ENCODE assay signal across 19 cellular contexts in genomic region chr3:31705726-31706125, GRCh38.
DNase-seq lines count a peak whose midpoint lies in the region; ATAC-seq, FAIRE-seq and TF ChIP-seq lines count a peak whose summit lies in the region.
"Had no signal": no experiment of that assay in that cellular context is flagged by ENCODE, and none has a peak within 500 bp of the region (broad histone marks: within the 10 kb centered on the region; RNA-seq: fewer than 3 reads in every experiment).

No MANE protein-coding gene starts in this region.

- no peak overlapping the region for H3K14ac ChIP-seq in IMR-90 (replicated peaks; ENCODE audit: low read depth, low read length)

- TF ChIP-seq POLR2A in IMR-90 (IDR thresholded peaks at IDR 0.05; ENCODE audit: low read depth, low read length), result no peak
- no peak for TF ChIP-seq POLR2A in transverse colon (IDR thresholded peaks at IDR 0.05)

- H3K36me3 ChIP-seq in IMR-90 (ENCODE audit: control insufficient read depth, insufficient read depth, low read length) (peaks cover 7% of the 10 kb centered on the region), astrocyte (ENCODE audit: insufficient read depth, low read length) (no peaks in the 10 kb centered on the region), transverse colon (no peaks in the 10 kb centered on the region)
- H3K36me3 ChIP-seq: BLaER1 treated with 17β-estradiol and CSF1 and Interleukin-3, amounts not matched to agents 10 nM and 100 nM had no signal

- H3K4me1 ChIP-seq in IMR-90 (ENCODE audit: control insufficient read depth, insufficient read depth, low read length), result peaks cover 20% of the 10 kb centered on the region
- H3K4me1 ChIP-seq in astrocyte (ENCODE audit: insufficient read depth, low read length), result no peaks in the 10 kb centered on the region
- H3K4me1 ChIP-seq in transverse colon, result peaks cover 0 to 14% (median 3%) of the 10 kb centered on the region in 4 donors

- H3K4me3 ChIP-seq in IMR-90 (ENCODE audit: insufficient read depth, low read depth, low read length) (no peak overlapping the region), astrocyte (ENCODE audit: insufficient read depth, low read depth, low read length) (no peak overlapping the region), fibroblast of villous mesenchyme (ENCODE audit: low read depth, low read length) (no peak overlapping the region), transverse colon (no peak overlapping the region)
- H3K4me3 ChIP-seq: BLaER1 treated with 17β-estradiol and CSF1 and Interleukin-3, amounts not matched to agents 10 nM and 100 nM had no signal

- DNase-seq in IMR-90, result peak; percentile 60
- DNase-seq in astrocyte (ENCODE audit: low read depth), result peak; percentile 20
- peak; percentile 23 for DNase-seq in fibroblast of villous mesenchyme (ENCODE audit: low read depth)
- no peak for DNase-seq in transverse colon
- no peak for DNase-seq in D341Med (ENCODE audit: low spot score)
- DNase-seq: CD8-positive, alpha-beta T cell; DMS79; KG1; NCI-H1417 treated with DMSO at 0.1 percent for 48 hours; NCI-H1930; NCI-H226; NCI-H524; NCI-H82; OCI-M1; Right ventricle myocardium superior had no signal

- H3K9me3 ChIP-seq in IMR-90 (ENCODE audit: control insufficient read depth, insufficient read depth, low read length) (no peaks in the 10 kb centered on the region), astrocyte (ENCODE audit: insufficient read depth, low read depth, low read length) (no peaks in the 10 kb centered on the region), transverse colon (no peaks in the 10 kb centered on the region)
- H3K9me3 ChIP-seq: BLaER1 treated with 17β-estradiol and CSF1 and Interleukin-3, amounts not matched to agents 10 nM and 100 nM had no signal

- 0 out of 4 replicates have a peak, but pooled peaks cover 0 to 5% of the 10 kb centered on the region in 2 experiments for H3K79me1 ChIP-seq in IMR-90 (ENCODE audit: low read depth in 1 of 2, low read length in 2 of 2)

- no peak overlapping the region for H2BK15ac ChIP-seq in IMR-90 (ENCODE audit: low read depth, low read length)

- intact Hi-C loops in IMR-90 (cut with micrococcal nuclease) (no loop called here), transverse colon (cut with DNase I; ENCODE audit: low total_unique reads) (no loop called here)

- peaks cover 4% of the 10 kb centered on the region for H3K9me3 Mint-ChIP-seq in astrocyte (ENCODE audit: unreplicated experiment)
- H3K9me3 Mint-ChIP-seq in stimulated activated memory B cell treated with anti-CD40 and anti-IgM and Interleukin-4, amounts not matched to agents 10 μg/mL and 1 μg/mL and 100 μg/mL, for 72 hours, result no peaks in the 10 kb centered on the region
- H3K9me3 Mint-ChIP-seq: CD8-positive, alpha-beta T cell had no signal

- no peak overlapping the region for H2BK5ac ChIP-seq in IMR-90 (ENCODE audit: low read depth, low read length, poor library complexity, severe bottlenecking)

- no peak overlapping the region for H4K91ac ChIP-seq in IMR-90 (ENCODE audit: insufficient read depth, low read depth, low read length)

- no peak overlapping the region for H3K27ac Mint-ChIP-seq in astrocyte (ENCODE audit: unreplicated experiment)
- H3K27ac Mint-ChIP-seq in stimulated activated memory B cell treated with anti-CD40 and anti-IgM and Interleukin-4, amounts not matched to agents 10 μg/mL and 1 μg/mL and 100 μg/mL, for 72 hours, result peak overlapping the region; percentile 91
- H3K27ac Mint-ChIP-seq: CD8-positive, alpha-beta T cell had no signal

- CTCF ChIA-PET in IMR-90 (lab: Yijun Ruan, JAX), result no interaction called here

- no peak overlapping the region for H2AK5ac ChIP-seq in IMR-90 (ENCODE audit: low read depth, low read length)

- no peaks in the 10 kb centered on the region for H3K27me3 Mint-ChIP-seq in astrocyte (ENCODE audit: low read depth, unreplicated experiment)
- no peaks in the 10 kb centered on the region for H3K27me3 Mint-ChIP-seq in stimulated activated memory B cell treated with anti-CD40 and anti-IgM and Interleukin-4, amounts not matched to agents 10 μg/mL and 1 μg/mL and 100 μg/mL, for 72 hours

- no peak overlapping the region for H3K56ac ChIP-seq in IMR-90 (ENCODE audit: extremely low read depth, insufficient read depth, low read length)

- no peak overlapping the region for H2AFZ ChIP-seq in IMR-90 (replicated peaks; ENCODE audit: low read length, poor library complexity)
- H2AFZ ChIP-seq in astrocyte (ENCODE audit: low read depth, low read length), result no peak overlapping the region

- peaks cover 13% of the 10 kb centered on the region for H3K9me1 ChIP-seq in IMR-90 (ENCODE audit: insufficient read depth, low read length)

- FAIRE-seq in astrocyte (lab: Jason Lieb, UNC), result no peak
- FAIRE-seq: H54 had no signal

- H3K36me3 Mint-ChIP-seq in astrocyte (ENCODE audit: low read depth, unreplicated experiment), result peaks cover 20% of the 10 kb centered on the region
- H3K36me3 Mint-ChIP-seq in stimulated activated memory B cell treated with anti-CD40 and anti-IgM and Interleukin-4, amounts not matched to agents 10 μg/mL and 1 μg/mL and 100 μg/mL, for 72 hours, result peaks cover 83% of the 10 kb centered on the region
- H3K36me3 Mint-ChIP-seq: CD8-positive, alpha-beta T cell had no signal

- H4K20me1 ChIP-seq in IMR-90 (ENCODE audit: insufficient read depth, low read length) (no peaks in the 10 kb centered on the region), astrocyte (ENCODE audit: insufficient read depth, low read length) (peaks cover 3% of the 10 kb centered on the region)
- H4K20me1 ChIP-seq: BLaER1 treated with 17β-estradiol and CSF1 and Interleukin-3, amounts not matched to agents 10 nM and 100 nM had no signal

- TF ChIP-seq CTCF in IMR-90 (conservative IDR thresholded peaks at IDR 0.05; ENCODE audit: low read depth, low read length), result no peak
- TF ChIP-seq CTCF in astrocyte (IDR thresholded peaks at IDR 0.05; ENCODE audit: insufficient read depth, low read depth, low read length), result no peak
- no peak for TF ChIP-seq CTCF in fibroblast of villous mesenchyme (IDR thresholded peaks at IDR 0.05; ENCODE audit: insufficient read depth, low read depth, low read length)
- no peak for TF ChIP-seq CTCF in transverse colon (IDR thresholded peaks at IDR 0.05)

- H3K27ac ChIP-seq in IMR-90 (ENCODE audit: insufficient read depth, low read length) (peak overlapping the region; percentile 80; the same call in 1 of the 2 replicates), astrocyte (ENCODE audit: low read depth, low read length) (no peak overlapping the region), transverse colon (no peak overlapping the region)
- H3K27ac ChIP-seq: BLaER1 treated with 17β-estradiol and CSF1 and Interleukin-3, amounts not matched to agents 10 nM and 100 nM had no signal

- no peak overlapping the region for H3K23ac ChIP-seq in IMR-90 (ENCODE audit: low read depth, low read length)

- dilution Hi-C loops in IMR-90 (cut with HindIII; ENCODE audit: low sequenced_read_pairs, unreplicated experiment), result no loop called here

- H3K18ac ChIP-seq in IMR-90 (ENCODE audit: low read depth, low read length), result peak overlapping the region; percentile 74

- peak overlapping the region; percentile 28; the same call in 1 of the 2 replicates for H3K9ac ChIP-seq in IMR-90 (ENCODE audit: low read depth, low read length)
- H3K9ac ChIP-seq in astrocyte (ENCODE audit: low read length), result no peak overlapping the region
- H3K9ac ChIP-seq: BLaER1 treated with 17β-estradiol and CSF1 and Interleukin-3, amounts not matched to agents 10 nM and 100 nM had no signal

- H2BK120ac ChIP-seq in IMR-90 (ENCODE audit: low read depth, low read length), result no peak overlapping the region

- in situ Hi-C loops in IMR-90 (cut with MboI; ENCODE audit: low sequenced_read_pairs) (no loop called here), transverse colon (cut with MboI; ENCODE audit: low pct_ligation_motif_present in 1 of 4, low pct_unique_long_range_greater_than_20kb in 1 of 4, low sequenced_read_pairs in 3 of 4) (no loop called here)

- WGBS in IMR-90 (ENCODE audit: extremely low coverage in 2 of 2, insufficient read length in 1 of 2), 2 experiments, result no CpG with 5 or more reads among the region's 4 CpGs
- 72 to 84% methylated on average over 4 of the region's 4 CpGs for WGBS in transverse colon (ENCODE audit: low coverage in 1 of 2), 2 donors

- POLR2A ChIA-PET in IMR-90 (lab: Charles Lee; ENCODE audit: unreplicated experiment), result no interaction called here

- H3K27me3 ChIP-seq in IMR-90 (ENCODE audit: control insufficient read depth, insufficient read depth, low read length) (no peaks in the 10 kb centered on the region), astrocyte (ENCODE audit: insufficient read depth, low read length) (no peaks in the 10 kb centered on the region), transverse colon (no peaks in the 10 kb centered on the region)
- H3K27me3 ChIP-seq: BLaER1 treated with 17β-estradiol and CSF1 and Interleukin-3, amounts not matched to agents 10 nM and 100 nM had no signal

- TF ChIP-seq RAD21 in IMR-90 (IDR thresholded peaks at IDR 0.05; ENCODE audit: low read length), result no peak

- no peak for TF ChIP-seq EP300 in transverse colon (IDR thresholded peaks at IDR 0.05; ENCODE audit: low read depth)

- H2AK9ac ChIP-seq in IMR-90 (replicated peaks; ENCODE audit: low read depth, low read length, poor library complexity), result no peak overlapping the region

- H3K4ac ChIP-seq in IMR-90 (ENCODE audit: low read depth, low read length), result no peak overlapping the region

- peak overlapping the region; percentile 52 for H3K4me2 ChIP-seq in IMR-90 (ENCODE audit: low read depth, low read length)
- H3K4me2 ChIP-seq in astrocyte (ENCODE audit: low read length), result no peak overlapping the region

- no peak overlapping the region for H4K8ac ChIP-seq in IMR-90 (ENCODE audit: low read depth in 2 of 2, low read length in 2 of 2)

- peaks cover 22% of the 10 kb centered on the region for H3K4me1 Mint-ChIP-seq in astrocyte (ENCODE audit: low read depth, unreplicated experiment)
- H3K4me1 Mint-ChIP-seq in stimulated activated memory B cell treated with anti-CD40 and anti-IgM and Interleukin-4, amounts not matched to agents 10 μg/mL and 1 μg/mL and 100 μg/mL, for 72 hours, result peaks cover 53% of the 10 kb centered on the region

- H3K4me3 Mint-ChIP-seq in astrocyte (ENCODE audit: unreplicated experiment), result no peak overlapping the region
- H3K4me3 Mint-ChIP-seq in stimulated activated memory B cell treated with anti-CD40 and anti-IgM and Interleukin-4, amounts not matched to agents 10 μg/mL and 1 μg/mL and 100 μg/mL, for 72 hours, result no peak overlapping the region
- H3K4me3 Mint-ChIP-seq: CD8-positive, alpha-beta T cell had no signal

- H3K79me2 ChIP-seq in astrocyte (ENCODE audit: insufficient read depth, low read length), result no peaks in the 10 kb centered on the region

- BruUV-seq in IMR-90 (replicated peaks; lab: Mats Ljungman, UMichigan), result no TSS peak

- H4K5ac ChIP-seq in IMR-90 (ENCODE audit: low read depth, low read length), result peak overlapping the region; percentile 15; the same call in 1 of the 2 replicates

- ATAC-seq in IMR-90 (ENCODE audit: low read depth), result peak; percentile 32; the same call in 1 of the 2 replicates
- no peak for ATAC-seq in stimulated activated memory B cell treated with anti-CD40 and anti-IgM and Interleukin-4, amounts not matched to agents 10 μg/mL and 1 μg/mL and 100 μg/mL, for 72 hours
- no peak for ATAC-seq in HG03378 (IDR thresholded peaks at IDR 0.05; ENCODE audit: unreplicated experiment)
- ATAC-seq: CD8-positive, alpha-beta T cell had no signal

- no peak overlapping the region for H2BK20ac ChIP-seq in IMR-90 (ENCODE audit: low read depth, low read length)

TF ChIP-seq in IMR-90, 13 proteins besides CTCF, POLR2A, EP300 and RAD21 (continues in another document):
- no peak for TF ChIP-seq RCOR1 (IDR thresholded peaks at IDR 0.05; ENCODE audit: insufficient replicate concordance, low read length)

Comparison
In these comparisons a context has a peak if more than half of its experiments do, and no peak if none do; other contexts are left out.
1. DNase-seq: peak in IMR-90 (single experiment), astrocyte (single experiment) and fibroblast of villous mesenchyme (single experiment); none in transverse colon (single experiment) and D341Med (single experiment).